Comparison of ENCODE assay signal across 9 cellular contexts in genomic region chr20:36919715-36920333, GRCh38. TPM values are rescaled to one million over a fixed set of nuclear protein-coding genes. Genes with fewer than 3 reads are reported as not detected.
DNase-seq lines count a peak whose midpoint lies in the region; ATAC-seq and TF ChIP-seq lines count a peak whose summit lies in the region.
"Had no signal": no experiment of that assay in that cellular context is flagged by ENCODE, and none has a peak within 500 bp of the region (broad histone marks: within the 10 kb centered on the region; RNA-seq: fewer than 3 reads in every experiment).

No MANE protein-coding gene starts in this region.

- H3K27ac ChIP-seq in transverse colon = peak overlapping the region in 2 of 4 donors; percentile 14 to 26
- H3K27ac ChIP-seq: epithelial cell of prostate had no signal

- intact Hi-C loops in transverse colon (cut with DNase I; ENCODE audit: low total_unique reads) = no loop called here

- 0% methylated on average over 1 to 2 of the region's 2 CpGs for WGBS in transverse colon (ENCODE audit: low coverage in 1 of 2), 2 donors

- H3K4me3 ChIP-seq in cardiac fibroblast (replicated peaks in 1 of 2; ENCODE audit: low read depth in 2 of 2, low read length in 2 of 2) = no peak overlapping the region
- H3K4me3 ChIP-seq in transverse colon = no peak overlapping the region

- peaks cover 0 to 33% (median 8%) of the 10 kb centered on the region in 4 donors for H3K36me3 ChIP-seq in transverse colon

- peaks cover 0 to 12% (median 0%) of the 10 kb centered on the region in 4 donors for H3K4me1 ChIP-seq in transverse colon

- no peaks in the 10 kb centered on the region for H3K27me3 ChIP-seq in transverse colon

- in situ Hi-C loops in transverse colon (cut with MboI; ENCODE audit: low pct_ligation_motif_present in 1 of 4, low pct_unique_long_range_greater_than_20kb in 1 of 4, low sequenced_read_pairs in 3 of 4) = no loop called here

- TF ChIP-seq POLR2A in transverse colon (IDR thresholded peaks at IDR 0.05) = no peak

- H3K9me3 ChIP-seq in transverse colon = no peaks in the 10 kb centered on the region

- TF ChIP-seq CTCF in cardiac fibroblast (IDR thresholded peaks at IDR 0.05; ENCODE audit: low read depth, low read length) (peak; percentile 94), transverse colon (IDR thresholded peaks at IDR 0.05) (peak; percentile 86 to 91 (median 91))

- ATAC-seq in HG03135 (IDR thresholded peaks at IDR 0.05; ENCODE audit: unreplicated experiment) = no peak

- peak; percentile 3 for DNase-seq in activated CD8-positive, alpha-beta memory T cell treated with anti-CD3 and anti-CD28 coated beads for 24 hours
- DNase-seq in activated CD8-positive, alpha-beta memory T cell treated with anti-CD3 and anti-CD28 coated beads, Interleukin-2, amount 50 U/mL, for 48 hours = no peak
- peak; percentile 44 for DNase-seq in KG1 (lab: John Stamatoyannopoulos, UW)
- DNase-seq in RKO (ENCODE audit: low spot score) = peak; percentile 85
- DNase-seq in cardiac fibroblast (ENCODE audit: low read depth in 2 of 2) = peak; percentile 77 to 82
- peak; percentile 43 for DNase-seq in kidney glomerular epithelial cell (lab: John Stamatoyannopoulos, UW)
- no peak for DNase-seq in transverse colon

- no peak for TF ChIP-seq EP300 in transverse colon (IDR thresholded peaks at IDR 0.05; ENCODE audit: low read depth)

RNA-seq across cellular contexts. Expression of gene SAMHD1, which starts 31.7 kb away (rescaled TPM):
- total RNA-seq in transverse colon = 10 to 100 TPM; 40.6 to 96.9 (median 70.6) TPM

RNA-seq across cellular contexts. Expression of gene TLDC2, which starts 43.9 kb away (rescaled TPM):
- total RNA-seq in transverse colon = 10 to 100 TPM; 22.9 to 26.1 (median 23.2) TPM

Comparison
In these comparisons a context has a peak if more than half of its experiments do, and no peak if none do; other contexts are left out.
1. DNase-seq: peak in activated CD8-positive, alpha-beta memory T cell treated with anti-CD3 and anti-CD28 coated beads for 24 hours (single experiment), KG1 (single experiment), RKO (single experiment), cardiac fibroblast (2 of 2) and kidney glomerular epithelial cell (single experiment); none in activated CD8-positive, alpha-beta memory T cell treated with anti-CD3 and anti-CD28 coated beads, Interleukin-2, amount 50 U/mL, for 48 hours (single experiment) and transverse colon (single experiment).